In the genomic region with DNA sequence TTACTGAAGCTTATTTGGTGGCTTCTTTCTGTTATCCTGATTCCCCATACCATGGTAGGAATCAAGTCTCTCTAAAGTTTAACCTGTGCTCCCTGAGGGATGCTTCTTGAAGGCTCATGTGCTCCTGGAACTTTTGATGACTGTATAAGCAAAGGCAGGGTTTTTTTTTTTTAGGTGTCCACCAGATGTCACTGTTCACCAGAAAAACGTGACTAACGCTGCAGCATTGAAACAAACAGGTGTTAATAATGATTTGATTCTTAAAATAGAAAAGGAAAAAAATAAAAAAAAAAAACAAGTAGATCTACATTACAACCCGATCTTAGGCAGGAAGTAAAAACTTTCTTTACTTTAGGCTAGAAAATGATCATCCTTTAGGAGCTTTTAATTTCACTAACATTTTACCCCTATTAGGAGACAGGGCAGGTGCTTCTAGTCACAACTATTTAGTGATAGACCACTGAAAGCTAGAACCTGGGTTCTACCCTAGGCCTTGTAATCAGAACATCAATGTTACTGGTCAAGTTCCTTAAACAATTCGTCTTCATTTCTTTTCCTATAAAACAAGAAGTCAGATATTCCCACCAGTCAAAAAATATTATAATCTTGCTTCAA, we compare ENCODE assay signal across 8 cellular contexts.
DNase-seq lines count a peak whose midpoint lies in the region; ATAC-seq and TF ChIP-seq lines count a peak whose summit lies in the region.

No MANE protein-coding gene starts in this region.

- no peaks in the 10 kb centered on the region for H3K9me3 Mint-ChIP-seq in Calu3 (ENCODE audit: low read depth, unreplicated experiment)
- no peaks in the 10 kb centered on the region for H3K9me3 Mint-ChIP-seq in WTC11

- H3K36me3 ChIP-seq in ovary = no peaks in the 10 kb centered on the region
- H3K36me3 ChIP-seq in aorta (ENCODE audit: control insufficient read depth in 1 of 2, insufficient read depth in 2 of 2, low read length in 1 of 2) = no peaks in the 10 kb centered on the region

- CTCF ChIA-PET in Calu3 (lab: Charles Lee) (interaction anchor here (0.6 to 0.9 kb wide), 3 partner anchors 37 to 975 kb away, joined by 3 to 4 read pairs (median 3); no protein-coding TSS in a partner anchor), WTC11 (lab: Charles Lee) (interaction anchor here (0.7 kb wide), 1 partner anchor 52 kb away, joined by 3 read pairs; no protein-coding TSS in a partner anchor)

- DNase-seq in Calu3 = peak; percentile 61
- DNase-seq in NCI-H1417 treated with DMSO at 0.1 percent for 48 hours (lab: John Stamatoyannopoulos, UW) = peak; percentile 29
- DNase-seq in WTC11 (ENCODE audit: low spot score) = no peak
- DNase-seq in iPS-NIHi7 (ENCODE audit: extremely low spot score) = peak; percentile 34
- DNase-seq in ovary = no peak
- DNase-seq in aorta = no peak

- H3K4me3 Mint-ChIP-seq in Calu3 (ENCODE audit: low read depth, unreplicated experiment) = no peak overlapping the region
- no peak overlapping the region for H3K4me3 Mint-ChIP-seq in WTC11

- no peaks in the 10 kb centered on the region for H3K4me1 ChIP-seq in ovary (ENCODE audit: insufficient read depth)
- no peaks in the 10 kb centered on the region for H3K4me1 ChIP-seq in aorta (ENCODE audit: control insufficient read depth in 1 of 2, insufficient read depth in 2 of 2, low read length in 2 of 2)

- ATAC-seq in GM18861 (IDR thresholded peaks at IDR 0.05; ENCODE audit: unreplicated experiment) = peak; percentile 77
- ATAC-seq in HG02943 (IDR thresholded peaks at IDR 0.05; ENCODE audit: low read depth, unreplicated experiment) = peak; percentile 67
- peak; percentile 37 for ATAC-seq in WTC11
- ATAC-seq in aorta (ENCODE audit: low FRiP score) = no peak

- peaks cover 13% of the 10 kb centered on the region for H3K4me1 Mint-ChIP-seq in Calu3 (ENCODE audit: low read depth, unreplicated experiment)
- peaks cover 29% of the 10 kb centered on the region for H3K4me1 Mint-ChIP-seq in WTC11

- intact Hi-C loops in Calu3 (cut with micrococcal nuclease; ENCODE audit: unreplicated experiment) (loop anchor here (2.0 to 10.0 kb wide), 4 partner anchors 213 to 873 kb away; no protein-coding TSS in a partner anchor), ovary (cut with DNase I) (no loop called here), aorta (cut with DNase I) (no loop called here)

- no TSS peak for BruUV-seq in Calu3 (replicated peaks; lab: Mats Ljungman, UMichigan)

- H3K9me3 ChIP-seq in ovary = no peaks in the 10 kb centered on the region
- no peaks in the 10 kb centered on the region for H3K9me3 ChIP-seq in aorta (ENCODE audit: control insufficient read depth, low read length)

- no peak for TF ChIP-seq POLR2A in ovary (IDR thresholded peaks at IDR 0.05)

- TF ChIP-seq EP300 in ovary (IDR thresholded peaks at IDR 0.05) = no peak

- POLR2A ChIA-PET in WTC11 (lab: Charles Lee) = no interaction called here

- TF ChIP-seq CTCF in Calu3 (IDR thresholded peaks at IDR 0.05; ENCODE audit: unreplicated experiment) (peak; percentile 40), WTC11 (IDR thresholded peaks at IDR 0.05) (peak; percentile 37; the same call in 1 of the 2 replicates), ovary (IDR thresholded peaks at IDR 0.05) (peak in 1 of 3 donors; percentile 10)

- H3K27ac ChIP-seq in ovary (no peak overlapping the region), aorta (ENCODE audit: low read depth in 1 of 2, low read length in 2 of 2) (no peak overlapping the region)

- no peaks in the 10 kb centered on the region for H3K27me3 ChIP-seq in ovary
- no peaks in the 10 kb centered on the region for H3K27me3 ChIP-seq in aorta (ENCODE audit: control insufficient read depth in 1 of 2, insufficient read depth in 2 of 2, low read length in 1 of 2)

- H3K27ac Mint-ChIP-seq in Calu3 (ENCODE audit: unreplicated experiment) (no peak overlapping the region), WTC11 (no peak overlapping the region)

- H3K27me3 Mint-ChIP-seq in Calu3 (ENCODE audit: unreplicated experiment) = no peaks in the 10 kb centered on the region
- H3K27me3 Mint-ChIP-seq in WTC11 (ENCODE audit: low read depth) = peaks cover 10% of the 10 kb centered on the region

- WGBS in ovary, 3 donors = 2 to 7% (median 6%) methylated on average over 4 of the region's 4 CpGs
- WGBS in aorta, 2 donors = 11 to 16% methylated on average over 4 of the region's 4 CpGs

- no peak overlapping the region for H3K4me3 ChIP-seq in ovary
- H3K4me3 ChIP-seq in aorta (ENCODE audit: low read length in 2 of 2) = no peak overlapping the region

- H3K36me3 Mint-ChIP-seq in Calu3 (ENCODE audit: insufficient read depth, unreplicated experiment) = no peaks in the 10 kb centered on the region
- no peaks in the 10 kb centered on the region for H3K36me3 Mint-ChIP-seq in WTC11

TF ChIP-seq in WTC11, 78 proteins besides CTCF, POLR2A, EP300 and RAD21:
- TF ChIP-seq, protein P1, sequence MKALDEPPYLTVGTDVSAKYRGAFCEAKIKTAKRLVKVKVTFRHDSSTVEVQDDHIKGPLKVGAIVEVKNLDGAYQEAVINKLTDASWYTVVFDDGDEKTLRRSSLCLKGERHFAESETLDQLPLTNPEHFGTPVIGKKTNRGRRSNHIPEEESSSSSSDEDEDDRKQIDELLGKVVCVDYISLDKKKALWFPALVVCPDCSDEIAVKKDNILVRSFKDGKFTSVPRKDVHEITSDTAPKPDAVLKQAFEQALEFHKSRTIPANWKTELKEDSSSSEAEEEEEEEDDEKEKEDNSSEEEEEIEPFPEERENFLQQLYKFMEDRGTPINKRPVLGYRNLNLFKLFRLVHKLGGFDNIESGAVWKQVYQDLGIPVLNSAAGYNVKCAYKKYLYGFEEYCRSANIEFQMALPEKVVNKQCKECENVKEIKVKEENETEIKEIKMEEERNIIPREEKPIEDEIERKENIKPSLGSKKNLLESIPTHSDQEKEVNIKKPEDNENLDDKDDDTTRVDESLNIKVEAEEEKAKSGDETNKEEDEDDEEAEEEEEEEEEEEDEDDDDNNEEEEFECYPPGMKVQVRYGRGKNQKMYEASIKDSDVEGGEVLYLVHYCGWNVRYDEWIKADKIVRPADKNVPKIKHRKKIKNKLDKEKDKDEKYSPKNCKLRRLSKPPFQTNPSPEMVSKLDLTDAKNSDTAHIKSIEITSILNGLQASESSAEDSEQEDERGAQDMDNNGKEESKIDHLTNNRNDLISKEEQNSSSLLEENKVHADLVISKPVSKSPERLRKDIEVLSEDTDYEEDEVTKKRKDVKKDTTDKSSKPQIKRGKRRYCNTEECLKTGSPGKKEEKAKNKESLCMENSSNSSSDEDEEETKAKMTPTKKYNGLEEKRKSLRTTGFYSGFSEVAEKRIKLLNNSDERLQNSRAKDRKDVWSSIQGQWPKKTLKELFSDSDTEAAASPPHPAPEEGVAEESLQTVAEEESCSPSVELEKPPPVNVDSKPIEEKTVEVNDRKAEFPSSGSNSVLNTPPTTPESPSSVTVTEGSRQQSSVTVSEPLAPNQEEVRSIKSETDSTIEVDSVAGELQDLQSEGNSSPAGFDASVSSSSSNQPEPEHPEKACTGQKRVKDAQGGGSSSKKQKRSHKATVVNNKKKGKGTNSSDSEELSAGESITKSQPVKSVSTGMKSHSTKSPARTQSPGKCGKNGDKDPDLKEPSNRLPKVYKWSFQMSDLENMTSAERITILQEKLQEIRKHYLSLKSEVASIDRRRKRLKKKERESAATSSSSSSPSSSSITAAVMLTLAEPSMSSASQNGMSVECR (CRISPR knock-in tag; IDR thresholded peaks at IDR 0.05; ENCODE audit: borderline replicate concordance) = no peak
- TF ChIP-seq JAZF1 (CRISPR knock-in tag; IDR thresholded peaks at IDR 0.05) (no peak), SOX15 (CRISPR knock-in tag; IDR thresholded peaks at IDR 0.05) (no peak), ZNF416 (CRISPR knock-in tag; IDR thresholded peaks at IDR 0.05) (no peak), SMAD4 (CRISPR knock-in tag; IDR thresholded peaks at IDR 0.05) (no peak)
- TF ChIP-seq, protein P2, sequence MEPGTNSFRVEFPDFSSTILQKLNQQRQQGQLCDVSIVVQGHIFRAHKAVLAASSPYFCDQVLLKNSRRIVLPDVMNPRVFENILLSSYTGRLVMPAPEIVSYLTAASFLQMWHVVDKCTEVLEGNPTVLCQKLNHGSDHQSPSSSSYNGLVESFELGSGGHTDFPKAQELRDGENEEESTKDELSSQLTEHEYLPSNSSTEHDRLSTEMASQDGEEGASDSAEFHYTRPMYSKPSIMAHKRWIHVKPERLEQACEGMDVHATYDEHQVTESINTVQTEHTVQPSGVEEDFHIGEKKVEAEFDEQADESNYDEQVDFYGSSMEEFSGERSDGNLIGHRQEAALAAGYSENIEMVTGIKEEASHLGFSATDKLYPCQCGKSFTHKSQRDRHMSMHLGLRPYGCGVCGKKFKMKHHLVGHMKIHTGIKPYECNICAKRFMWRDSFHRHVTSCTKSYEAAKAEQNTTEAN (CRISPR knock-in tag; IDR thresholded peaks at IDR 0.05) = no peak
- TF ChIP-seq, protein P3, sequence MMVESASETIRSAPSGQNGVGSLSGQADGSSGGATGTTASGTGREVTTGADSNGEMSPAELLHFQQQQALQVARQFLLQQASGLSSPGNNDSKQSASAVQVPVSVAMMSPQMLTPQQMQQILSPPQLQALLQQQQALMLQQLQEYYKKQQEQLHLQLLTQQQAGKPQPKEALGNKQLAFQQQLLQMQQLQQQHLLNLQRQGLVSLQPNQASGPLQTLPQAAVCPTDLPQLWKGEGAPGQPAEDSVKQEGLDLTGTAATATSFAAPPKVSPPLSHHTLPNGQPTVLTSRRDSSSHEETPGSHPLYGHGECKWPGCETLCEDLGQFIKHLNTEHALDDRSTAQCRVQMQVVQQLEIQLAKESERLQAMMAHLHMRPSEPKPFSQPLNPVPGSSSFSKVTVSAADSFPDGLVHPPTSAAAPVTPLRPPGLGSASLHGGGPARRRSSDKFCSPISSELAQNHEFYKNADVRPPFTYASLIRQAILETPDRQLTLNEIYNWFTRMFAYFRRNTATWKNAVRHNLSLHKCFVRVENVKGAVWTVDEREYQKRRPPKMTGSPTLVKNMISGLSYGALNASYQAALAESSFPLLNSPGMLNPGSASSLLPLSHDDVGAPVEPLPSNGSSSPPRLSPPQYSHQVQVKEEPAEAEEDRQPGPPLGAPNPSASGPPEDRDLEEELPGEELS (CRISPR knock-in tag; IDR thresholded peaks at IDR 0.05) = no peak

Comparison
In these comparisons a context has a peak if more than half of its experiments do, and no peak if none do; other contexts are left out.
1. DNase-seq: peak in Calu3 (single experiment), NCI-H1417 treated with DMSO at 0.1 percent for 48 hours (single experiment) and iPS-NIHi7 (single experiment); none in WTC11 (single experiment), ovary (0 of 5) and aorta (0 of 2).